In the genomic region with DNA sequence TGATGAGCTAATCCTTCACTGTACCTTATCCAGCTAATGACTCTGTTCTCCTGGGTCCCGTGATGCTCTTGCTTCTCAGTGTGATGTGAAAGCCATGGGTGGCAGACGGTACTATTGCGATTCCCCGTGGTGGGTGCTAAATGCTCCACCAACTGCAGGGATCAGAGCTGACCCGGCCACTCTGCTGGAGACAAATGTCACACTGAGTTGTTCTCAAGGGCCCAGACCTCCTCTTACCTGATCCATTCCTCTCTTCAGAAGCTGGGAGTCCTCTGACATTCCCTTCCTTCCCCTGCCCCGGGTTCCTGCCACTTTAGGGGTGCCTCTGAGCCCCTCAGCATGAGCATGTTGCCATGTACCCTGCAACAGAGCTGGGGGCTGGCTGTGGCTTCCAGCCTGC, we compare ENCODE assay signal across 20 cellular contexts.
"Had no signal": no experiment of that assay in that cellular context is flagged by ENCODE, and none has a peak within 500 bp of the region (broad histone marks: within the 10 kb centered on the region; RNA-seq: fewer than 3 reads in every experiment).

No MANE protein-coding gene starts in this region.

- DNase-seq: effector CD8-positive, alpha-beta T cell; immature natural killer cell; kidney; left colon; mammary epithelial cell; mucosa of descending colon; naive thymus-derived CD8-positive, alpha-beta T cell; ovary; spleen; stimulated activated CD4-positive, alpha-beta T cell treated with anti-CD3 and anti-CD28 coated beads, Interleukin-15, amount 100 ng/mL, for 24 hours; stimulated activated CD4-positive, alpha-beta T cell treated with anti-CD3 and anti-CD28 coated beads, Interleukin-2, amount 100 ng/mL, for 24 hours; stimulated activated CD4-positive, alpha-beta T cell treated with anti-CD3 and anti-CD28 coated beads, Interleukin-4, amount 100 ng/mL, for 4 hours; stimulated activated naive B cell treated with anti-CD40 and anti-IgM and Interleukin-4, amounts not matched to agents 10 μg/mL and 1 μg/mL and 100 μg/mL, for 72 hours; stimulated activated naive CD8-positive, alpha-beta T cell treated with anti-CD3 and anti-CD28 coated beads, Interleukin-15, amount 100 ng/mL, for 72 hours; transverse colon had no signal

- H3K4me3 ChIP-seq: cardiac muscle cell, coronary artery, mucosa of descending colon, ovary, spleen, thoracic aorta, transverse colon had no signal

- H3K36me3 ChIP-seq: cardiac muscle cell, ovary, spleen, thoracic aorta, transverse colon had no signal

- H3K27ac ChIP-seq: ovary, spleen, thoracic aorta, transverse colon had no signal

- ATAC-seq: esophagus mucosa; left colon; mucosa of descending colon; naive thymus-derived CD8-positive, alpha-beta T cell; sciatic nerve; stimulated activated naive B cell treated with anti-CD40 and anti-IgM and Interleukin-4, amounts not matched to agents 10 μg/mL and 1 μg/mL and 100 μg/mL, for 72 hours; stimulated activated naive CD8-positive, alpha-beta T cell treated with anti-CD3 and anti-CD28 coated beads, Interleukin-15, amount 100 ng/mL, for 72 hours had no signal

- H3K9me3 ChIP-seq: ovary, transverse colon had no signal

- H3K4me1 ChIP-seq: spleen, transverse colon had no signal

- H3K27me3 ChIP-seq: cardiac muscle cell, ovary, transverse colon had no signal
